In genomic region chr1:198155253-198155652, GRCh38 we compare ENCODE assay signal across 12 cellular contexts. TPM values are rescaled to one million over a fixed set of nuclear protein-coding genes. Genes with fewer than 3 reads are reported as not detected.
A peak's percentile ranks its signal among the peaks of the same experiment; 100 is the strongest.
DNase-seq lines count a peak whose midpoint lies in the region; ATAC-seq and TF ChIP-seq lines count a peak whose summit lies in the region.
"Had no signal": no experiment of that assay in that cellular context is flagged by ENCODE, and none has a peak within 500 bp of the region (broad histone marks: within the 10 kb centered on the region; RNA-seq: fewer than 3 reads in every experiment).

No MANE protein-coding gene starts in this region.

- no peak overlapping the region for H3K9ac ChIP-seq in mesenchymal stem cell (ENCODE audit: low read length)

- no peak overlapping the region for H2BK5ac ChIP-seq in mesenchymal stem cell (ENCODE audit: low read depth, low read length, poor library complexity, severe bottlenecking)

- no peak overlapping the region for H2AK5ac ChIP-seq in mesenchymal stem cell (ENCODE audit: low read length, severe bottlenecking)

- 75% methylated on average over 5 of the region's 5 CpGs for WGBS in mesenchymal stem cell

- no peak overlapping the region for H3K27ac ChIP-seq in mesenchymal stem cell (ENCODE audit: low read length, poor library complexity, severe bottlenecking)

- no peaks in the 10 kb centered on the region for H3K27me3 ChIP-seq in mesenchymal stem cell (ENCODE audit: control insufficient read depth in 1 of 2, insufficient read depth in 1 of 2, low read length in 2 of 2)

- no peak overlapping the region for H4K8ac ChIP-seq in mesenchymal stem cell (ENCODE audit: low read length)

- no peak overlapping the region for H2AFZ ChIP-seq in mesenchymal stem cell (ENCODE audit: low read depth, low read length)

- H3K23ac ChIP-seq in mesenchymal stem cell (ENCODE audit: low read length in 2 of 2) = no peak overlapping the region

- no peaks in the 10 kb centered on the region for H3K9me3 ChIP-seq in mesenchymal stem cell (ENCODE audit: control insufficient read depth, low read length)

- no peak overlapping the region for H4K91ac ChIP-seq in mesenchymal stem cell (ENCODE audit: low read length)

- H3K4me2 ChIP-seq in mesenchymal stem cell (ENCODE audit: low read length, poor library complexity, severe bottlenecking) = no peak overlapping the region

- peak; percentile 79 for DNase-seq in AG10803 (ENCODE audit: low read depth)
- peak; percentile 69 for DNase-seq in HT1080 (ENCODE audit: low read depth)
- DNase-seq in astrocyte of the cerebellum (ENCODE audit: low read depth) = peak; percentile 54
- peak; percentile 25 for DNase-seq in mesenchymal stem cell
- no peak for DNase-seq in erythroblast (lab: John Stamatoyannopoulos, UW)
- no peak for DNase-seq in stimulated activated CD4-positive, alpha-beta T cell treated with anti-CD3 and anti-CD28 coated beads, Interleukin-2, amount 100 ng/mL, for 24 hours
- DNase-seq: amygdala; CD4-positive, CD25-positive, alpha-beta regulatory T cell; substantia nigra; T1000 had no signal

- no peak for TF ChIP-seq POLR2A in erythroblast (IDR thresholded peaks at IDR 0.05; ENCODE audit: low read length)

- peaks cover 1% of the 10 kb centered on the region for H3K79me1 ChIP-seq in mesenchymal stem cell (replicated peaks; ENCODE audit: low read length, poor library complexity, severe bottlenecking)

- in situ Hi-C loops in astrocyte of the cerebellum (cut with HindIII; ENCODE audit: low sequenced_read_pairs) = no loop called here

- no peak overlapping the region for H2BK15ac ChIP-seq in mesenchymal stem cell (ENCODE audit: low read depth, poor library complexity, severe bottlenecking)

- no peak for ATAC-seq in HG03442 (IDR thresholded peaks at IDR 0.05; ENCODE audit: unreplicated experiment)
- ATAC-seq in GM21619 (IDR thresholded peaks at IDR 0.05; ENCODE audit: unreplicated experiment) = no peak

- H3K18ac ChIP-seq in mesenchymal stem cell (ENCODE audit: low read depth in 1 of 2, low read length in 2 of 2) = no peak overlapping the region

- no peak overlapping the region for H2BK120ac ChIP-seq in mesenchymal stem cell (ENCODE audit: low read depth, low read length)

- H3K4ac ChIP-seq in mesenchymal stem cell (ENCODE audit: low read depth in 1 of 2, low read length in 2 of 2) = no peak overlapping the region

- no peak for TF ChIP-seq CTCF in AG10803 (conservative IDR thresholded peaks at IDR 0.05; ENCODE audit: low read length)
- no peak for TF ChIP-seq CTCF in astrocyte of the cerebellum (IDR thresholded peaks at IDR 0.05; ENCODE audit: low read depth, low read length, missing control alignments)

- H2BK12ac ChIP-seq in mesenchymal stem cell (ENCODE audit: low read length in 2 of 2) = no peak overlapping the region

- H3K36me3 ChIP-seq in mesenchymal stem cell (ENCODE audit: control insufficient read depth in 1 of 2, insufficient read depth in 2 of 2, low read depth in 1 of 2, low read length in 2 of 2) = no peaks in the 10 kb centered on the region

- no peak overlapping the region for H3K4me3 ChIP-seq in AG10803 (ENCODE audit: low read length)
- H3K4me3 ChIP-seq in astrocyte of the cerebellum (ENCODE audit: low read depth, low read length) = no peak overlapping the region
- H3K4me3 ChIP-seq in mesenchymal stem cell (ENCODE audit: insufficient read depth in 1 of 2, low read depth in 1 of 2, low read length in 2 of 2) = no peak overlapping the region

- H3K4me1 ChIP-seq in mesenchymal stem cell (ENCODE audit: control insufficient read depth, insufficient read depth, low read depth, low read length) = peaks cover 2% of the 10 kb centered on the region

- no peak overlapping the region for H3K14ac ChIP-seq in mesenchymal stem cell (ENCODE audit: low read length in 2 of 2)

RNA-seq across cellular contexts. Expression of gene NEK7, which starts 1.5 kb away (rescaled TPM):
- total RNA-seq in HT1080 (2014; rRNA removed; shearing (Covaris generic)) = 42.7 and 48.7 TPM in 2 replicates
- polyA plus RNA-seq in HT1080 (2015; cell fraction: cytosol; rRNA removed) = 55.5 and 66.6 TPM in 2 replicates
- polyA plus RNA-seq in HT1080 (2015; cell fraction: nucleus; rRNA removed) = 42.6 and 53.1 TPM in 2 replicates
- 22.7 TPM for polyA plus RNA-seq in mesenchymal stem cell (2013, experiment 1 of 2)
- polyA plus RNA-seq in mesenchymal stem cell (2013, experiment 2 of 2) = 25.2 TPM

Comparison
In these comparisons a context has a peak if more than half of its experiments do, and no peak if none do; other contexts are left out.
1. DNase-seq: peak in AG10803 (single experiment), HT1080 (single experiment), astrocyte of the cerebellum (single experiment) and mesenchymal stem cell (single experiment); none in erythroblast (0 of 2) and stimulated activated CD4-positive, alpha-beta T cell treated with anti-CD3 and anti-CD28 coated beads, Interleukin-2, amount 100 ng/mL, for 24 hours (0 of 2).